8 cellular contexts compared by ENCODE assay signal in genomic region chr13:45718063-45718462, GRCh38. TPM values are rescaled to one million over a fixed set of nuclear protein-coding genes. Genes with fewer than 3 reads are reported as not detected.
DNase-seq lines count a peak whose midpoint lies in the region; ATAC-seq and TF ChIP-seq lines count a peak whose summit lies in the region.

No MANE protein-coding gene starts in this region.

- ATAC-seq in stimulated activated naive CD8-positive, alpha-beta T cell treated with anti-CD3 and anti-CD28 coated beads, Interleukin-15, Interleukin-2, amounts not matched to agents 100 U/mL and 50 U/mL, for 24 hours: peak; percentile 54
- no peak for ATAC-seq in HG03571 (IDR thresholded peaks at IDR 0.05; ENCODE audit: unreplicated experiment)

- no peaks in the 10 kb centered on the region for H3K4me1 Mint-ChIP-seq in activated T-helper 2 cell treated with anti-CD3 and anti-CD28 coated beads, Interferon-gamma antibody, Interleukin-2, Interleukin-4, amounts not matched to agents 10 μg/mL and 5 μg/mL and 100 μg/mL, durations not matched to agents 14 hours and 24 hours and 36 hours (ENCODE audit: low read depth)

- H3K36me3 Mint-ChIP-seq in activated T-helper 2 cell treated with anti-CD3 and anti-CD28 coated beads, Interferon-gamma antibody, Interleukin-2, Interleukin-4, amounts not matched to agents 10 μg/mL and 5 μg/mL and 100 μg/mL, durations not matched to agents 14 hours and 24 hours and 36 hours (ENCODE audit: low read depth): no peaks in the 10 kb centered on the region

- no peaks in the 10 kb centered on the region for H3K9me3 Mint-ChIP-seq in activated T-helper 2 cell treated with anti-CD3 and anti-CD28 coated beads, Interferon-gamma antibody, Interleukin-2, Interleukin-4, amounts not matched to agents 10 μg/mL and 5 μg/mL and 100 μg/mL, durations not matched to agents 14 hours and 24 hours and 36 hours

- CTCF ChIA-PET in AG04449 (lab: Yijun Ruan, JAX): interaction anchor here (0.6 to 3.4 kb wide), 16 partner anchors 8 to 409 kb away, joined by 3 to 35 read pairs (median 4); no protein-coding TSS in a partner anchor

- H3K27ac Mint-ChIP-seq in activated T-helper 2 cell treated with anti-CD3 and anti-CD28 coated beads, Interferon-gamma antibody, Interleukin-2, Interleukin-4, amounts not matched to agents 10 μg/mL and 5 μg/mL and 100 μg/mL, durations not matched to agents 14 hours and 24 hours and 36 hours: no peak overlapping the region

- DNase-seq in AG04449 (ENCODE audit: low read depth, low spot score) (no peak), GM13977 (ENCODE audit: low spot score) (peak; percentile 71), NCI-H146 treated with DMSO at 0.1 percent for 48 hours (lab: John Stamatoyannopoulos, UW; ENCODE audit: unreplicated experiment) (peak; percentile 20), choroid plexus epithelial cell (ENCODE audit: low read depth) (peak; percentile 21)
- no peak for DNase-seq in stimulated activated naive CD8-positive, alpha-beta T cell treated with anti-CD3 and anti-CD28 coated beads, Interleukin-15, Interleukin-2, amounts not matched to agents 100 U/mL and 50 U/mL, for 24 hours
- DNase-seq in activated CD4-positive, alpha-beta T cell treated with anti-CD3 and anti-CD28 coated beads, Interleukin-2, amount 50 U/mL, for 4 hours: no peak
- DNase-seq in activated T-helper 2 cell treated with anti-CD3 and anti-CD28 coated beads, Interferon-gamma antibody, Interleukin-2, Interleukin-4, amounts not matched to agents 10 μg/mL and 5 μg/mL and 100 μg/mL, durations not matched to agents 14 hours and 24 hours and 36 hours (ENCODE audit: low spot score): no peak

- no peak overlapping the region for H3K4me3 ChIP-seq in AG04449 (ENCODE audit: low read depth, low read length)
- H3K4me3 ChIP-seq in choroid plexus epithelial cell (ENCODE audit: low read depth, low read length): no peak overlapping the region

- no peak overlapping the region for H3K4me3 Mint-ChIP-seq in activated T-helper 2 cell treated with anti-CD3 and anti-CD28 coated beads, Interferon-gamma antibody, Interleukin-2, Interleukin-4, amounts not matched to agents 10 μg/mL and 5 μg/mL and 100 μg/mL, durations not matched to agents 14 hours and 24 hours and 36 hours (ENCODE audit: low read depth)

- TF ChIP-seq CTCF in AG04449 (IDR thresholded peaks at IDR 0.05; ENCODE audit: insufficient read depth, low read length, missing control alignments) (peak; percentile 58), GM13977 (IDR thresholded peaks at IDR 0.05; ENCODE audit: extremely low read depth, insufficient read depth, missing control alignments) (peak; percentile 79), choroid plexus epithelial cell (conservative IDR thresholded peaks at IDR 0.05; ENCODE audit: low read depth, low read length) (peak; percentile 64)

- peaks cover 9% of the 10 kb centered on the region for H3K27me3 Mint-ChIP-seq in activated T-helper 2 cell treated with anti-CD3 and anti-CD28 coated beads, Interferon-gamma antibody, Interleukin-2, Interleukin-4, amounts not matched to agents 10 μg/mL and 5 μg/mL and 100 μg/mL, durations not matched to agents 14 hours and 24 hours and 36 hours (ENCODE audit: low read depth)

- POLR2A ChIA-PET in AG04449 (lab: Yijun Ruan, JAX): interaction anchor here (0.6 kb wide), 1 partner anchor 300 kb away, joined by 4 read pairs; the partner anchor contains the start of gene SLC25A30

- in situ Hi-C loops in GM13977 (cut with MboI; ENCODE audit: low pct_unique_long_range_greater_than_20kb, low sequenced_read_pairs, unreplicated experiment): loop anchor here (5.0 to 25.0 kb wide), 2 partner anchors 96 to 206 kb away; no protein-coding TSS in a partner anchor

- intact Hi-C loops in activated T-helper 2 cell treated with anti-CD3 and anti-CD28 coated beads, Interferon-gamma antibody, Interleukin-2, Interleukin-4, amounts not matched to agents 10 μg/mL and 5 μg/mL and 100 μg/mL, durations not matched to agents 14 hours and 24 hours and 36 hours (cut with micrococcal nuclease): loop anchor here (1.0 kb wide), 2 partner anchors 95 to 207 kb away; no protein-coding TSS in a partner anchor

RNA-seq across cellular contexts. Expression of gene CBY2, which starts 15.9 kb away (rescaled TPM):
- not detected in 2 replicates for total RNA-seq in activated T-helper 2 cell treated with anti-CD3 and anti-CD28 coated beads, Interferon-gamma antibody, Interleukin-2, Interleukin-4, amounts not matched to agents 10 μg/mL and 5 μg/mL and 100 μg/mL, durations not matched to agents 14 hours and 24 hours and 36 hours

Comparison
In these comparisons a context has a peak if more than half of its experiments do, and no peak if none do; other contexts are left out.
1. DNase-seq: peak in GM13977 (single experiment), NCI-H146 treated with DMSO at 0.1 percent for 48 hours (single experiment) and choroid plexus epithelial cell (single experiment); none in AG04449 (single experiment), stimulated activated naive CD8-positive, alpha-beta T cell treated with anti-CD3 and anti-CD28 coated beads, Interleukin-15, Interleukin-2, amounts not matched to agents 100 U/mL and 50 U/mL, for 24 hours (single experiment), activated CD4-positive, alpha-beta T cell treated with anti-CD3 and anti-CD28 coated beads, Interleukin-2, amount 50 U/mL, for 4 hours (0 of 2) and activated T-helper 2 cell treated with anti-CD3 and anti-CD28 coated beads, Interferon-gamma antibody, Interleukin-2, Interleukin-4, amounts not matched to agents 10 μg/mL and 5 μg/mL and 100 μg/mL, durations not matched to agents 14 hours and 24 hours and 36 hours (single experiment).
2. Peak in every context shown above with its lines, with median percentiles within 50 percentile points of each other: CTCF ChIP-seq.